Comparison of ENCODE assay signal across 31 cellular contexts in the genomic region with DNA sequence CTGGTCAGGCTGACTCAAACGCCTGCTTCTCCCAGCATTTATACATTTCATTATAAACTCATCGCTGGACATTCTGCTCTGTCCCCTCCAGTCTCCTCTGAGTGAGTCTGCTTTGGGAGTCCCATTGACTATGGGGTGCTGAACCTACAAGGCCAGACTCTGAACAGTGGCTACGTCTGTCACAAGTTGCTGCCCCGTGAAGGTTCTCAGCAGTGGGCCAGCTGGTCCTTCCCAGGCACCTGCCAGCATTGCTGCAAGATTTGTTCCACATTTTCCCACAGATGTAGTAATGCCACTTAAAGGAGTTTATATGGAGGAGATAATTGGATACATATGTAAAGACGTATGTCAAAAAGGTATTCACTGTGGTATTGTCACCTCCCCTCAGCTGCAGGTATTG.
"Had no signal": no experiment of that assay in that cellular context is flagged by ENCODE, and none has a peak within 500 bp of the region (broad histone marks: within the 10 kb centered on the region; RNA-seq: fewer than 3 reads in every experiment).

No MANE protein-coding gene starts in this region.

- H3K27ac ChIP-seq: adrenal gland, breast epithelium, cardiac muscle cell, colonic mucosa, epithelial cell of prostate, esophagus squamous epithelium, gastroesophageal sphincter, WERI-Rb-1 had no signal

- DNase-seq: activated B cell treated with CpG ODN at 0.5 μM for 24 hours; activated CD4-positive, alpha-beta memory T cell treated with anti-CD3 and anti-CD28 coated beads for 36 hours; activated CD4-positive, alpha-beta T cell treated with anti-CD3 and anti-CD28 coated beads, Interleukin-2, amount 10 ng/mL, durations not matched to agents 24 days and 14 days; activated CD8-positive, alpha-beta memory T cell treated with anti-CD3 and anti-CD28 coated beads, Interleukin-2, amount 10 ng/mL, durations not matched to agents 7 days and 5 days; activated CD8-positive, alpha-beta memory T cell treated with anti-CD3 and anti-CD28 coated beads, Interleukin-2, amount 50 U/mL, for 4 hours; activated CD8-positive, alpha-beta T cell treated with anti-CD3 and anti-CD28 coated beads, Interleukin-2, amount 10 ng/mL, durations not matched to agents 7 days and 5 days; activated effector memory CD4-positive, alpha-beta T cell treated with anti-CD3 and anti-CD28 coated beads, Interleukin-2, amount 50 U/mL, for 16 hours; activated naive CD4-positive, alpha-beta T cell treated with anti-CD3 and anti-CD28 coated beads for 36 hours; activated naive CD8-positive, alpha-beta T cell treated with anti-CD3 and anti-CD28 coated beads for 36 hours; activated naive CD8-positive, alpha-beta T cell treated with anti-CD3 and anti-CD28 coated beads, Interleukin-2, amount 50 U/mL, for 24 hours; activated T-cell treated with anti-CD3 and anti-CD28 coated beads, Interleukin-2, amount 50 U/mL, for 1 hour; activated T-cell treated with anti-CD3 and anti-CD28 coated beads, Interleukin-2, amount 50 U/mL, for 48 hours; adrenal gland; amygdala; aorta; central memory CD4-positive, alpha-beta T cell; cerebellar nuclear complex; colonic mucosa; effector CD8-positive, alpha-beta T cell; esophagus squamous epithelium; foreskin melanocyte; T-cell; T1000; WERI-Rb-1 had no signal

- H3K27me3 ChIP-seq: adrenal gland, breast epithelium, cardiac muscle cell, colonic mucosa, gastroesophageal sphincter had no signal

- H3K4me3 ChIP-seq: adrenal gland, breast epithelium, cardiac muscle cell, colonic mucosa, esophagus squamous epithelium, gastroesophageal sphincter had no signal

- H3K4me1 ChIP-seq: breast epithelium, colonic mucosa, gastroesophageal sphincter had no signal

- H3K9me3 ChIP-seq: adrenal gland, breast epithelium, colonic mucosa, esophagus squamous epithelium, gastroesophageal sphincter had no signal

- ATAC-seq: activated CD4-positive, CD25-positive, alpha-beta regulatory T cell treated with anti-CD3 and anti-CD28 coated beads, Interleukin-2, amount 50 U/mL, for 24 hours; activated CD8-positive, alpha-beta memory T cell treated with anti-CD3 and anti-CD28 coated beads, Interleukin-2, amount 10 ng/mL, durations not matched to agents 7 days and 5 days; activated CD8-positive, alpha-beta T cell treated with anti-CD3 and anti-CD28 coated beads, Interleukin-2, amount 10 ng/mL, durations not matched to agents 7 days and 5 days; activated naive CD8-positive, alpha-beta T cell treated with anti-CD3 and anti-CD28 coated beads, Interleukin-2, amount 50 U/mL, for 24 hours; gastroesophageal sphincter; T-cell had no signal

- FAIRE-seq: endometrium, endothelial cell of umbilical vein had no signal

- H3K36me3 ChIP-seq: adrenal gland, breast epithelium, cardiac muscle cell, colonic mucosa, esophagus squamous epithelium, gastroesophageal sphincter, WERI-Rb-1 had no signal
